Comparison of ENCODE assay signal across 9 cellular contexts in genomic region chr12:7806863-7807487, GRCh38. TPM values are rescaled to one million over a fixed set of nuclear protein-coding genes. Genes with fewer than 3 reads are reported as not detected.
DNase-seq lines count a peak whose midpoint lies in the region; ATAC-seq, FAIRE-seq and TF ChIP-seq lines count a peak whose summit lies in the region.
"Had no signal": no experiment of that assay in that cellular context is flagged by ENCODE, and none has a peak within 500 bp of the region (broad histone marks: within the 10 kb centered on the region; RNA-seq: fewer than 3 reads in every experiment).

No MANE protein-coding gene starts in this region.

- H3K4me1 Mint-ChIP-seq in activated naive CD4-positive, alpha-beta T cell treated with anti-CD3 and anti-CD28 coated beads, Interleukin-2, amount 10 ng/mL, durations not matched to agents 7 days and 5 days: no peaks in the 10 kb centered on the region
- H3K4me1 Mint-ChIP-seq in glutamatergic neuron (ENCODE audit: low read depth, unreplicated experiment): no peaks in the 10 kb centered on the region

- no peak overlapping the region for H3K27ac Mint-ChIP-seq in activated naive CD4-positive, alpha-beta T cell treated with anti-CD3 and anti-CD28 coated beads, Interleukin-2, amount 10 ng/mL, durations not matched to agents 7 days and 5 days
- H3K27ac Mint-ChIP-seq in glutamatergic neuron (ENCODE audit: unreplicated experiment): no peak overlapping the region
- H3K27ac Mint-ChIP-seq: dendritic cell treated with granulocyte-macrophage colony-stimulating factor and Interleukin-4, amounts not matched to agents 40 ng/mL and 50 ng/mL, for 4 days had no signal

- no peak for ATAC-seq in GM19452 (IDR thresholded peaks at IDR 0.05; ENCODE audit: unreplicated experiment)

- H3K36me3 ChIP-seq in SK-N-MC (ENCODE audit: insufficient read depth, low read length): no peaks in the 10 kb centered on the region

- peak; percentile 79 for DNase-seq in DMS53 (lab: John Stamatoyannopoulos, UW)
- peak; percentile 61 for DNase-seq in HuH-7.5 (ENCODE audit: low spot score)
- peak; percentile 62 for DNase-seq in SK-N-MC (ENCODE audit: low read depth, low spot score)
- DNase-seq in activated naive CD4-positive, alpha-beta T cell treated with anti-CD3 and anti-CD28 coated beads, Interleukin-2, amount 10 ng/mL, durations not matched to agents 7 days and 5 days: peak; percentile 72
- peak; percentile 85 for DNase-seq in glutamatergic neuron
- peak; percentile 86 for DNase-seq in posterior vena cava (ENCODE audit: low spot score)
- DNase-seq in urothelium cell line (ENCODE audit: low spot score): peak; percentile 84

- H3K27me3 Mint-ChIP-seq in activated naive CD4-positive, alpha-beta T cell treated with anti-CD3 and anti-CD28 coated beads, Interleukin-2, amount 10 ng/mL, durations not matched to agents 7 days and 5 days: peaks cover 5% of the 10 kb centered on the region
- no peaks in the 10 kb centered on the region for H3K27me3 Mint-ChIP-seq in glutamatergic neuron (ENCODE audit: unreplicated experiment)
- H3K27me3 Mint-ChIP-seq: dendritic cell treated with granulocyte-macrophage colony-stimulating factor and Interleukin-4, amounts not matched to agents 40 ng/mL and 50 ng/mL, for 4 days had no signal

- no peak overlapping the region for H3K4me3 Mint-ChIP-seq in activated naive CD4-positive, alpha-beta T cell treated with anti-CD3 and anti-CD28 coated beads, Interleukin-2, amount 10 ng/mL, durations not matched to agents 7 days and 5 days
- no peak overlapping the region for H3K4me3 Mint-ChIP-seq in glutamatergic neuron (ENCODE audit: unreplicated experiment)
- H3K4me3 Mint-ChIP-seq: dendritic cell treated with granulocyte-macrophage colony-stimulating factor and Interleukin-4, amounts not matched to agents 40 ng/mL and 50 ng/mL, for 4 days had no signal

- no peaks in the 10 kb centered on the region for H3K9me3 Mint-ChIP-seq in activated naive CD4-positive, alpha-beta T cell treated with anti-CD3 and anti-CD28 coated beads, Interleukin-2, amount 10 ng/mL, durations not matched to agents 7 days and 5 days
- no peaks in the 10 kb centered on the region for H3K9me3 Mint-ChIP-seq in glutamatergic neuron (ENCODE audit: unreplicated experiment)
- H3K9me3 Mint-ChIP-seq: dendritic cell treated with granulocyte-macrophage colony-stimulating factor and Interleukin-4, amounts not matched to agents 40 ng/mL and 50 ng/mL, for 4 days had no signal

- intact Hi-C loops in posterior vena cava (cut with DNase I): no loop called here

- H3K36me3 Mint-ChIP-seq in activated naive CD4-positive, alpha-beta T cell treated with anti-CD3 and anti-CD28 coated beads, Interleukin-2, amount 10 ng/mL, durations not matched to agents 7 days and 5 days: no peaks in the 10 kb centered on the region
- no peaks in the 10 kb centered on the region for H3K36me3 Mint-ChIP-seq in glutamatergic neuron (ENCODE audit: unreplicated experiment)

- no peak overlapping the region for H3K9ac ChIP-seq in SK-N-MC (ENCODE audit: insufficient read length)

- peak; percentile 83 for TF ChIP-seq CTCF in glutamatergic neuron (IDR thresholded peaks at IDR 0.05; ENCODE audit: partially characterized antibody, unreplicated experiment)

- CTCF ChIA-PET in activated naive CD4-positive, alpha-beta T cell treated with anti-CD3 and anti-CD28 coated beads, Interleukin-2, amount 10 ng/mL, durations not matched to agents 7 days and 5 days (lab: Charles Lee): interaction anchor here (0.7 to 4.6 kb wide), 9 partner anchors 10 to 453 kb away, joined by 3 to 37 read pairs (median 3); no protein-coding TSS in a partner anchor

- no peak overlapping the region for H3K4me3 ChIP-seq in SK-N-MC

- H3K9me3 ChIP-seq in SK-N-MC (ENCODE audit: low read depth, low read length): no peaks in the 10 kb centered on the region

- FAIRE-seq in urothelium cell line (lab: Jason Lieb, UNC): peak; percentile 61

- no peak overlapping the region for H3K27ac ChIP-seq in SK-N-MC

RNA-seq across cellular contexts. Expression of gene NANOG, which starts 17.8 kb away (rescaled TPM):
- total RNA-seq in glutamatergic neuron (ENCODE audit: unreplicated experiment) (1.3 TPM), posterior vena cava (under 1 TPM; 0.56 to 0.76 TPM)

RNA-seq across cellular contexts. Expression of gene NANOGNB, which starts 42.0 kb away (rescaled TPM):
- total RNA-seq in glutamatergic neuron (ENCODE audit: unreplicated experiment) (not detected), posterior vena cava (not detected)

RNA-seq across cellular contexts. Expression of gene CLEC4C, which starts 59.8 kb away (rescaled TPM):
- total RNA-seq in glutamatergic neuron (ENCODE audit: unreplicated experiment): not detected
- not detected for total RNA-seq in posterior vena cava
